7 cellular contexts compared by ENCODE assay signal in the genomic region with DNA sequence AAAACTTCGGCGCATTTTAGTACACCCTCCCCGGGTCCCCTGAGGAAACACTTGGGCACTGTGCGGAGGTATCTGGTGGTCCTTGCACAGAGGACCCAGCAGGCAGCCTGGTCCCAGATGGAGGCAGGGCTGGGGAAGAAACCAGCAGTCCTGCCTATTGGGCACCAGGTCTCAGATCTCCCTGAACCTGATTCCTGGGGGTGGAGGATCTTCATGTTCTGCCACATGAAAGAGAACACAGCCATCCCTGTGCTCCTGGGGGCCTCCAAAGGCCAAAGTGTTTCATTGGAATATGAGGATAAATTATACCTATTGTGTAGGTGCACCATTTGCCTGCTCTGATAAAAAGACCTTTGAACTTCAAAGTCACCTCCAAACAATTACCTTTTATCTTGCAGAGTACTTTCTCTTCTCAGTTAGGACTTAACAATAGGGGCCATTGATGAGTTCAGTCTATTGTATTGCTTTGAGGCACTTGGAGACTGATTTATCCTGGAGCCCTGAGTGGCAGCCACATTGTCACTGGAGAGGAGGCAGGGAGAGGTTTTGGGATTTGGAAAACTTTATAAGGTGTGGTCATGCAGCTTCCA. TPM values are rescaled to one million over a fixed set of nuclear protein-coding genes. Genes with fewer than 3 reads are reported as not detected.
DNase-seq lines count a peak whose midpoint lies in the region; ATAC-seq and TF ChIP-seq lines count a peak whose summit lies in the region.

No MANE protein-coding gene starts in this region.

- H3K4me3 ChIP-seq in Panc1 (ENCODE audit: low read depth in 2 of 2, low read length in 2 of 2) (peak overlapping the region; percentile 71 to 91), esophagus muscularis mucosa (peak overlapping the region; percentile 66 to 97 (median 82)), skeletal muscle tissue (ENCODE audit: low read length in 3 of 3) (peak overlapping the region in 2 of 3 donors; percentile 60 to 81)

- TF ChIP-seq CTCF in GM13976 (IDR thresholded peaks at IDR 0.05; ENCODE audit: borderline replicate concordance, control extremely low read depth, extremely low read depth, insufficient read depth, missing control alignments) (no peak), Panc1 (IDR thresholded peaks at IDR 0.05) (no peak), esophagus muscularis mucosa (IDR thresholded peaks at IDR 0.05) (no peak)

- H3K9ac ChIP-seq in skeletal muscle tissue (ENCODE audit: low read depth in 1 of 3, low read length in 3 of 3) = peak overlapping the region in 2 of 3 donors; percentile 20 to 82

- CTCF ChIA-PET in Panc1 (lab: Charles Lee) = no interaction called here

- H3K27ac ChIP-seq in Panc1 (ENCODE audit: low read length) (peak overlapping the region; percentile 91), esophagus muscularis mucosa (replicated peaks in 1 of 4) (no peak overlapping the region), skeletal muscle tissue (ENCODE audit: low read depth, low read length) (no peak overlapping the region)

- no peaks in the 10 kb centered on the region for H3K9me3 ChIP-seq in Panc1 (ENCODE audit: control insufficient read depth, insufficient read depth, low read depth, low read length)
- no peaks in the 10 kb centered on the region for H3K9me3 ChIP-seq in esophagus muscularis mucosa
- H3K9me3 ChIP-seq in skeletal muscle tissue (ENCODE audit: control insufficient read depth in 3 of 3, low read length in 3 of 3) = no peaks in the 10 kb centered on the region

- WGBS in esophagus muscularis mucosa = 79% methylated on average over 3 of the region's 4 CpGs

- DNase-seq in GM13976 (ENCODE audit: low spot score) = peak; percentile 20
- no peak for DNase-seq in Panc1 (ENCODE audit: low read depth, low spot score)
- no peak for DNase-seq in esophagus muscularis mucosa (ENCODE audit: extremely low spot score)
- no peak for DNase-seq in NOMO-1 treated with DMSO at 0.1 percent for 48 hours (lab: John Stamatoyannopoulos, UW; ENCODE audit: unreplicated experiment)

- intact Hi-C loops in Panc1 (cut with micrococcal nuclease; ENCODE audit: unreplicated experiment) (no loop called here), esophagus muscularis mucosa (cut with DNase I) (no loop called here)

- in situ Hi-C loops in GM13976 (cut with MboI; ENCODE audit: low sequenced_read_pairs, unreplicated experiment) (no loop called here), Panc1 (cut with HindIII; ENCODE audit: low pct_unique_long_range_greater_than_20kb, low sequenced_read_pairs) (no loop called here)

- POLR2A ChIA-PET in Panc1 (lab: Charles Lee) = no interaction called here

- TF ChIP-seq EP300 in esophagus muscularis mucosa (IDR thresholded peaks at IDR 0.05) = no peak

- BruUV-seq in Panc1 (replicated peaks; lab: Mats Ljungman, UMichigan) = no TSS peak

- H3K36me3 ChIP-seq in Panc1 (ENCODE audit: control insufficient read depth, insufficient read depth, low read length) (peaks cover 1% of the 10 kb centered on the region; the same call in 1 of the 2 replicates), esophagus muscularis mucosa (peaks cover 0 to 6% (median 4%) of the 10 kb centered on the region in 4 donors), skeletal muscle tissue (ENCODE audit: control insufficient read depth in 3 of 3, insufficient read depth in 3 of 3, low read length in 3 of 3) (peaks cover 0 to 10% (median 5%) of the 10 kb centered on the region in 3 donors)

- H3K27me3 ChIP-seq in Panc1 (ENCODE audit: control insufficient read depth, insufficient read depth, low read length) (no peaks in the 10 kb centered on the region), esophagus muscularis mucosa (no peaks in the 10 kb centered on the region), skeletal muscle tissue (ENCODE audit: control insufficient read depth in 3 of 3, insufficient read depth in 3 of 3, low read length in 3 of 3) (no peaks in the 10 kb centered on the region)

- H3K4me1 ChIP-seq in Panc1 (ENCODE audit: control insufficient read depth, insufficient read depth, low read length) (peaks cover 18% of the 10 kb centered on the region), esophagus muscularis mucosa (peaks cover 22 to 56% (median 34%) of the 10 kb centered on the region in 4 donors), skeletal muscle tissue (ENCODE audit: control insufficient read depth in 3 of 3, insufficient read depth in 3 of 3, low read length in 3 of 3) (peaks cover 7 to 13% (median 9%) of the 10 kb centered on the region in 3 donors)

- no peak for ATAC-seq in Panc1
- ATAC-seq in GM18502 (IDR thresholded peaks at IDR 0.05; ENCODE audit: poor library complexity, unreplicated experiment) = no peak
- no peak for ATAC-seq in HG03159 (IDR thresholded peaks at IDR 0.05; ENCODE audit: unreplicated experiment)

- TF ChIP-seq POLR2A in esophagus muscularis mucosa (IDR thresholded peaks at IDR 0.05; ENCODE audit: low read depth) = no peak

RNA-seq across cellular contexts. Expression of a gene that starts 1.8 kb away (rescaled TPM):
- total RNA-seq in Panc1 (2021; ENCODE audit: unreplicated experiment) (120 TPM), esophagus muscularis mucosa (10 to 100 TPM; 27.8 to 67.8 (median 48.8) TPM), skeletal muscle tissue (107 TPM)
- 135 TPM for polyA plus RNA-seq in Panc1 (2012; ENCODE audit: insufficient read length)
